Comparison of ENCODE assay signal across 9 cellular contexts in the genomic region with DNA sequence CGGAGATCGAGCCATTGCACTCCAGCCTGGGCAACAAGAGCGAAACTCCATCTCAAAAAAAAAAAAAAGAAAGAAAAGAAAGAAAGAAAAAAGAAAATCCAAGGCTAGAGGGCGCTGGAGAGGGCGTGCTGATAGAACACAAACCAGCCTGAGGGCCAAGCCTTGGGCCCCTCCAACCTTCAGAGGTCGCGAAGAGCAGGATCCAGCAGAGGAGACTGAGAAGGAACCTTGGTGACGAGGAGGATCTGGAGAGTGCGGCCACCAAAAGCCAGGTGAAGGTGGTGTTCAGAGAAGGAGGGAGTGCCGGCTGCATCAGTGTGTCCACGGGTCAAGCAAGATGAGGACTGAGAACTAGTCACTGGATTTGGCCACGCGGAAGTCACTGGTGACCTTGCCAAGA. TPM values are rescaled to one million over a fixed set of nuclear protein-coding genes. Genes with fewer than 3 reads are reported as not detected.
DNase-seq lines count a peak whose midpoint lies in the region; ATAC-seq and TF ChIP-seq lines count a peak whose summit lies in the region.
"Had no signal": no experiment of that assay in that cellular context is flagged by ENCODE, and none has a peak within 500 bp of the region (broad histone marks: within the 10 kb centered on the region; RNA-seq: fewer than 3 reads in every experiment).

No MANE protein-coding gene starts in this region.

- H3K4me2 ChIP-seq in DOHH2 (ENCODE audit: low read length) = no peak overlapping the region
- no peak overlapping the region; the same call in 1 of the 2 replicates for H3K4me2 ChIP-seq in KMS-11

- H3K27me3 ChIP-seq in DOHH2 (ENCODE audit: control insufficient read depth, low read length) (no peaks in the 10 kb centered on the region), KMS-11 (ENCODE audit: insufficient read depth, low read depth) (no peaks in the 10 kb centered on the region)

- peaks cover 3% of the 10 kb centered on the region for H3K27me3 Mint-ChIP-seq in activated CD8-positive, alpha-beta T cell treated with anti-CD3 and anti-CD28 coated beads, Interleukin-2, amount 10 ng/mL, durations not matched to agents 7 days and 5 days (ENCODE audit: low read depth)

- ATAC-seq in activated CD8-positive, alpha-beta T cell treated with anti-CD3 and anti-CD28 coated beads, Interleukin-2, amount 10 ng/mL, durations not matched to agents 7 days and 5 days = no peak
- ATAC-seq in left lobe of liver (no peak), GM18867 (IDR thresholded peaks at IDR 0.05; ENCODE audit: unreplicated experiment) (no peak), HG02938 (IDR thresholded peaks at IDR 0.05; ENCODE audit: unreplicated experiment) (no peak), GM19035 (IDR thresholded peaks at IDR 0.05; ENCODE audit: unreplicated experiment) (no peak)

- H3K9me2 ChIP-seq in DOHH2 (replicated peaks; ENCODE audit: control insufficient read depth, low read length) = no peaks in the 10 kb centered on the region

- H3K4me3 Mint-ChIP-seq in activated CD8-positive, alpha-beta T cell treated with anti-CD3 and anti-CD28 coated beads, Interleukin-2, amount 10 ng/mL, durations not matched to agents 7 days and 5 days = no peak overlapping the region

- no peak overlapping the region for H3K27ac Mint-ChIP-seq in activated CD8-positive, alpha-beta T cell treated with anti-CD3 and anti-CD28 coated beads, Interleukin-2, amount 10 ng/mL, durations not matched to agents 7 days and 5 days

- no peaks in the 10 kb centered on the region for H3K9me3 Mint-ChIP-seq in activated CD8-positive, alpha-beta T cell treated with anti-CD3 and anti-CD28 coated beads, Interleukin-2, amount 10 ng/mL, durations not matched to agents 7 days and 5 days (ENCODE audit: insufficient read depth)

- peak; percentile 55 for TF ChIP-seq CTCF in DOHH2 (IDR thresholded peaks at IDR 0.05; ENCODE audit: low read depth, low read length, poor library complexity, severe bottlenecking)
- peak; percentile 73 for TF ChIP-seq CTCF in KMS-11 (conservative IDR thresholded peaks at IDR 0.05; ENCODE audit: low read depth, low read length)

- POLR2A ChIA-PET in activated CD8-positive, alpha-beta T cell treated with anti-CD3 and anti-CD28 coated beads, Interleukin-2, amount 10 ng/mL, durations not matched to agents 7 days and 5 days (lab: Charles Lee) = no interaction called here

- H3F3A ChIP-seq in DOHH2 (ENCODE audit: control insufficient read depth, insufficient read depth) = no peaks in the 10 kb centered on the region

- H3K4me3 ChIP-seq in DOHH2 (ENCODE audit: low read length) (no peak overlapping the region), KMS-11 (IDR thresholded peaks at IDR 0.05; ENCODE audit: insufficient read depth, low read depth, low read length) (no peak overlapping the region)
- H3K4me3 ChIP-seq: HAP-1 had no signal

- H3K27ac ChIP-seq in DOHH2 (ENCODE audit: low read depth, low read length) (no peak overlapping the region), KMS-11 (no peak overlapping the region)

- peaks cover 20% of the 10 kb centered on the region for H3K4me1 Mint-ChIP-seq in activated CD8-positive, alpha-beta T cell treated with anti-CD3 and anti-CD28 coated beads, Interleukin-2, amount 10 ng/mL, durations not matched to agents 7 days and 5 days (ENCODE audit: low read depth)

- peak; percentile 56 for DNase-seq in activated CD8-positive, alpha-beta T cell treated with anti-CD3 and anti-CD28 coated beads, Interleukin-2, amount 10 ng/mL, durations not matched to agents 7 days and 5 days
- peak; percentile 32 to 38 for DNase-seq in lung microvascular endothelial cell (ENCODE audit: low read depth in 2 of 2)
- DNase-seq in left lobe of liver (ENCODE audit: low spot score) = no peak

- H2AFZ ChIP-seq in KMS-11 (ENCODE audit: low read depth) = peak overlapping the region; percentile 41; the same call in 1 of the 2 replicates

- no peaks in the 10 kb centered on the region for H3K9me3 ChIP-seq in DOHH2 (ENCODE audit: control insufficient read depth, insufficient read depth, low read length)
- H3K9me3 ChIP-seq: HAP-1 had no signal

- H3K36me3 Mint-ChIP-seq in activated CD8-positive, alpha-beta T cell treated with anti-CD3 and anti-CD28 coated beads, Interleukin-2, amount 10 ng/mL, durations not matched to agents 7 days and 5 days (ENCODE audit: low read depth) = no peaks in the 10 kb centered on the region

- H3K4me1 ChIP-seq in DOHH2 (ENCODE audit: control insufficient read depth, low read length) = peaks cover 11% of the 10 kb centered on the region
- H3K4me1 ChIP-seq in KMS-11 (ENCODE audit: low read depth, poor library complexity, severe bottlenecking) = peaks cover 27% of the 10 kb centered on the region
- H3K4me1 ChIP-seq: HAP-1 had no signal

- H3K9ac ChIP-seq in KMS-11 = no peak overlapping the region

- peaks cover 9% of the 10 kb centered on the region for H3K79me2 ChIP-seq in DOHH2 (ENCODE audit: control insufficient read depth, low read length)
- H3K79me2 ChIP-seq in KMS-11 (ENCODE audit: insufficient read depth, low read depth) = peaks cover 7% of the 10 kb centered on the region

- H4K20me1 ChIP-seq in DOHH2 (ENCODE audit: control insufficient read depth, insufficient read depth, low read depth, low read length) (no peaks in the 10 kb centered on the region), KMS-11 (ENCODE audit: insufficient read depth) (no peaks in the 10 kb centered on the region)

- CTCF ChIA-PET in activated CD8-positive, alpha-beta T cell treated with anti-CD3 and anti-CD28 coated beads, Interleukin-2, amount 10 ng/mL, durations not matched to agents 7 days and 5 days (lab: Charles Lee) = interaction anchor here (0.6 to 4.4 kb wide), 9 partner anchors 9 to 354 kb away, joined by 3 to 33 read pairs (median 3); no protein-coding TSS in a partner anchor

- peaks cover 5% of the 10 kb centered on the region for H3K36me3 ChIP-seq in DOHH2 (ENCODE audit: control insufficient read depth, low read length)
- H3K36me3 ChIP-seq in KMS-11 (ENCODE audit: insufficient read depth) = no peaks in the 10 kb centered on the region
- H3K36me3 ChIP-seq: HAP-1 had no signal

RNA-seq across cellular contexts. Expression of a gene that starts 4.1 kb away (rescaled TPM):
- total RNA-seq in activated CD8-positive, alpha-beta T cell treated with anti-CD3 and anti-CD28 coated beads, Interleukin-2, amount 10 ng/mL, durations not matched to agents 7 days and 5 days = 100 to 1,000 TPM; 271 to 274 TPM
- total RNA-seq in lung microvascular endothelial cell (255 and 265 TPM in 2 replicates), left lobe of liver (118 TPM)
